11 cellular contexts compared by ENCODE assay signal in genomic region chr14:54211562-54212308, GRCh38.
DNase-seq lines count a peak whose midpoint lies in the region; TF ChIP-seq lines count a peak whose summit lies in the region.
"Had no signal": no experiment of that assay in that cellular context is flagged by ENCODE, and none has a peak within 500 bp of the region (broad histone marks: within the 10 kb centered on the region; RNA-seq: fewer than 3 reads in every experiment).

No MANE protein-coding gene starts in this region.

- peak overlapping the region; percentile 99 for H3K27ac ChIP-seq in mammary epithelial cell (ENCODE audit: insufficient read depth, low read depth, low read length)
- H3K27ac ChIP-seq in subcutaneous abdominal adipose tissue (ENCODE audit: low read depth, low read length): peak overlapping the region; percentile 58

- H3K9ac ChIP-seq in mammary epithelial cell (ENCODE audit: insufficient read depth, low read length) (peak overlapping the region; percentile 78), subcutaneous abdominal adipose tissue (ENCODE audit: low read length in 5 of 5) (no peak overlapping the region)

- CTCF ChIA-PET in mammary epithelial cell (lab: Charles Lee; ENCODE audit: low non-redundant PET) (no interaction called here), GM10248 (lab: Yijun Ruan, JAX) (no interaction called here)

- H3K4me2 ChIP-seq in mammary epithelial cell (ENCODE audit: insufficient read depth, low read depth, low read length): peak overlapping the region; percentile 77

- peak overlapping the region; percentile 73 for H2AFZ ChIP-seq in mammary epithelial cell (ENCODE audit: low read depth, low read length)

- 0% methylated on average over 5 of the region's 5 CpGs for WGBS in mammary epithelial cell (ENCODE audit: low coverage, missing lambda C conversion rate)

- intact Hi-C loops in mammary epithelial cell (cut with micrococcal nuclease): loop anchor here (1.0 kb wide), 2 partner anchors 41 to 101 kb away; no protein-coding TSS in a partner anchor

- DNase-seq in HS-27A (ENCODE audit: low read depth) (peak; percentile 72), mammary epithelial cell (peak; percentile 79), iris pigment epithelial cell (ENCODE audit: low read depth) (peak; percentile 87), AML-193 (lab: John Stamatoyannopoulos, UW) (no peak), GM10248 (ENCODE audit: extremely low spot score) (no peak), NCI-H146 (lab: John Stamatoyannopoulos, UW) (no peak), NCI-H2227 (lab: John Stamatoyannopoulos, UW; ENCODE audit: unreplicated experiment) (no peak)
- DNase-seq: activated T-cell treated with anti-CD3 and anti-CD28 coated beads, Interleukin-2, amount 50 U/mL, for 24 hours; erythroblast; NCI-H1436 treated with DMSO at 0.1 percent for 48 hours had no signal

- no peaks in the 10 kb centered on the region for H4K20me1 ChIP-seq in mammary epithelial cell (ENCODE audit: insufficient read depth, low read length)

- BruUV-seq in mammary epithelial cell (replicated peaks; lab: Mats Ljungman, UMichigan): TSS peak; percentile 75

- POLR2A ChIA-PET in GM10248 (lab: Yijun Ruan, JAX): no interaction called here

- H3K27me3 ChIP-seq in mammary epithelial cell (ENCODE audit: insufficient read depth, low read length) (no peaks in the 10 kb centered on the region), subcutaneous abdominal adipose tissue (ENCODE audit: control insufficient read depth in 5 of 5, insufficient read depth in 4 of 5, low read length in 5 of 5) (no peaks in the 10 kb centered on the region)

- peaks cover 58% of the 10 kb centered on the region for H3K4me1 ChIP-seq in mammary epithelial cell (ENCODE audit: insufficient read depth, low read length)
- H3K4me1 ChIP-seq in subcutaneous abdominal adipose tissue (ENCODE audit: control insufficient read depth in 5 of 5, insufficient read depth in 5 of 5, low read length in 5 of 5): peaks cover 0 to 9% (median 0%) of the 10 kb centered on the region in 5 donors

- dilution Hi-C loops in mammary epithelial cell (cut with HindIII; ENCODE audit: low sequenced_read_pairs): no loop called here

- TF ChIP-seq CTCF in mammary epithelial cell (conservative IDR thresholded peaks at IDR 0.05 in 1 of 2, IDR thresholded peaks at IDR 0.05 in 1 of 2; ENCODE audit: extremely low read depth in 1 of 2, insufficient read depth in 1 of 2, low read depth in 1 of 2, low read length in 2 of 2): no peak
- no peak for TF ChIP-seq CTCF in GM10248 (IDR thresholded peaks at IDR 0.05; ENCODE audit: control extremely low read depth, extremely low read depth, low read depth, missing control alignments)

- no peaks in the 10 kb centered on the region for H3K79me2 ChIP-seq in mammary epithelial cell (ENCODE audit: insufficient read depth, low read length)

- in situ Hi-C loops in mammary epithelial cell (cut with MboI; ENCODE audit: low sequenced_read_pairs in 2 of 2): no loop called here

- peak overlapping the region in 2 of 3 experiments; percentile 2 to 22 for H3K4me3 ChIP-seq in mammary epithelial cell (replicated peaks in 1 of 3; ENCODE audit: insufficient read depth in 1 of 3, low read depth in 2 of 3, low read length in 3 of 3)
- H3K4me3 ChIP-seq in subcutaneous abdominal adipose tissue (ENCODE audit: low read depth in 1 of 5, low read length in 5 of 5): no peak overlapping the region

- no peaks in the 10 kb centered on the region for H3K36me3 ChIP-seq in mammary epithelial cell (ENCODE audit: insufficient read depth, low read length)
- H3K36me3 ChIP-seq in subcutaneous abdominal adipose tissue (ENCODE audit: control insufficient read depth in 5 of 5, insufficient read depth in 5 of 5, low read length in 5 of 5): no peaks in the 10 kb centered on the region

- peaks cover 7% of the 10 kb centered on the region for H3K9me3 ChIP-seq in mammary epithelial cell (replicated peaks; ENCODE audit: insufficient read depth, low read length)
- H3K9me3 ChIP-seq in subcutaneous abdominal adipose tissue (ENCODE audit: control insufficient read depth in 5 of 5, low read length in 5 of 5): peaks cover 0 to 4% (median 0%) of the 10 kb centered on the region in 5 donors

Comparison
In these comparisons a context has a peak if more than half of its experiments do, and no peak if none do; other contexts are left out.
1. DNase-seq: peak in HS-27A (single experiment), mammary epithelial cell (single experiment) and iris pigment epithelial cell (single experiment); none in AML-193 (0 of 2), GM10248 (single experiment), NCI-H146 (single experiment) and NCI-H2227 (single experiment).
2. H3K4me3 ChIP-seq: peak in mammary epithelial cell (2 of 3); none in subcutaneous abdominal adipose tissue (0 of 5).